12 cellular contexts compared by ENCODE assay signal in the genomic region with DNA sequence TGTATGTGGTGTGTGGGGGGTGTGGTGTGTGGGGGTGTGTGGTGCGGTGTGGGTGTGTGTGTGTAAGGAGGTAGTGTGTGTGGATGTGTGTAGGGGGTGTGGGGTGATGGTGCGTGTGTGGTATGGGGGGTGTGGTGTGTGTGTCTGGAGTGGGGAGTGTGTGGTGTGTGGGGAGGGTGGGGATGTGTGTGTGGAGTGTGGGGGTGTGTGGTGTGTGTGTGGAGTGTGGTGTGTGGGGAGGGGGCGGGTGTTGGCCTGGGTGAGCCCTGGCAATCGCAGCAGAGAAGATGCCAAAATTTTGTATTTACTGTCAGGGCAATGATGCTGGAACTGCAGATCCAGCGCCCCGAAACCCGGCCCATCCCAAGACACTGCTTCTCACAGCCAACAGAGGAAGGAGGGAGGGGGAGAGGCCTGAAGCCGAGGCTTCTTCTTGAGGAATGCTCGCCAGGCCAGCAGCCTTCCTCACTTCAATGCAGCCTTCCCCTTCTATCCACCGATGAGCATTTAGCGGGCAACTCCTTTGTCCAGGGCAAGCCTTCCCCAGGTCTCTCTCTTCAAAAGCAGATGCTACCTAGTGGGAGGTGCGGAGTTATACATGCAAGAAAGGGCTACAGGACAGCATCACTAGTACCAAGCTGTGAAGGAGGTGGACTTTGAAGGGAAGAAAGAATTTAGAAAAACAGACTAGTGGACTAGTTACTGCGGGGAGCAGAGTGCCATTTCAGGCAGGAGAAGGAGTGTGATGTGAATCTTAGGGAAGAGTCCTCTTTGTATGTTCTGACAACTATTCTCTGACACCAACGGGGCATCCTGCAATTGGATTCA. TPM values are rescaled to one million over a fixed set of nuclear protein-coding genes. Genes with fewer than 3 reads are reported as not detected.
DNase-seq lines count a peak whose midpoint lies in the region; ATAC-seq and TF ChIP-seq lines count a peak whose summit lies in the region.
"Had no signal": no experiment of that assay in that cellular context is flagged by ENCODE, and none has a peak within 500 bp of the region (broad histone marks: within the 10 kb centered on the region; RNA-seq: fewer than 3 reads in every experiment).

No MANE protein-coding gene starts in this region.

- H4K5ac ChIP-seq in IMR-90 (ENCODE audit: low read depth, low read length): no peak overlapping the region

- H4K8ac ChIP-seq in IMR-90 (ENCODE audit: low read depth in 2 of 2, low read length in 2 of 2): peak overlapping the region in 1 of 2 experiments; percentile 33; a peak in 1 of 4 replicates

- no peak overlapping the region for H3K4me2 ChIP-seq in DND-41 (ENCODE audit: insufficient read depth, low read length)
- H3K4me2 ChIP-seq in IMR-90 (ENCODE audit: low read depth, low read length): no peak overlapping the region

- no peak overlapping the region; the same call in 2 of the 3 replicates for H2BK15ac ChIP-seq in IMR-90 (ENCODE audit: low read depth, low read length)

- H3K4me3 ChIP-seq in DND-41 (ENCODE audit: low read depth in 1 of 2, low read length in 2 of 2) (no peak overlapping the region), IMR-90 (ENCODE audit: insufficient read depth, low read depth, low read length) (no peak overlapping the region), coronary artery (no peak overlapping the region)
- H3K4me3 ChIP-seq: gastrocnemius medialis had no signal

- H3K56ac ChIP-seq in IMR-90 (ENCODE audit: extremely low read depth, insufficient read depth, low read length): no peak overlapping the region

- 0 out of 2 replicates have a peak overlapping the region, but pooled peaks have one; percentile 7 for H2BK120ac ChIP-seq in IMR-90 (ENCODE audit: low read depth, low read length)

- intact Hi-C loops in IMR-90 (cut with micrococcal nuclease): no loop called here

- dilution Hi-C loops in IMR-90 (cut with HindIII; ENCODE audit: low sequenced_read_pairs, unreplicated experiment): no loop called here

- in situ Hi-C loops in IMR-90 (cut with MboI; ENCODE audit: low sequenced_read_pairs): no loop called here

- H4K91ac ChIP-seq in IMR-90 (ENCODE audit: insufficient read depth, low read depth, low read length): no peak overlapping the region

- H3K36me3 ChIP-seq in DND-41 (ENCODE audit: insufficient read depth, low read length): peaks cover 10% of the 10 kb centered on the region; the same call in 1 of the 2 replicates
- no peaks in the 10 kb centered on the region for H3K36me3 ChIP-seq in IMR-90 (ENCODE audit: control insufficient read depth, insufficient read depth, low read length)
- H3K36me3 ChIP-seq: gastrocnemius medialis had no signal

- no TSS peak for BruUV-seq in IMR-90 (replicated peaks; lab: Mats Ljungman, UMichigan)

- TF ChIP-seq CTCF in DND-41 (IDR thresholded peaks at IDR 0.05; ENCODE audit: borderline replicate concordance, extremely low read depth, low read length, poor library complexity, severe bottlenecking) (no peak), IMR-90 (conservative IDR thresholded peaks at IDR 0.05; ENCODE audit: low read depth, low read length) (no peak), coronary artery (IDR thresholded peaks at IDR 0.05) (no peak), nephron progenitor cell (IDR thresholded peaks at IDR 0.05) (no peak)

- no peak overlapping the region for H2AFZ ChIP-seq in DND-41 (ENCODE audit: low read depth, low read length)
- H2AFZ ChIP-seq in IMR-90 (replicated peaks; ENCODE audit: low read length, poor library complexity): peak overlapping the region; percentile 11

- no peak for ATAC-seq in DND-41 (ENCODE audit: insufficient read depth, low read depth)
- ATAC-seq in IMR-90 (ENCODE audit: low read depth): no peak
- ATAC-seq: gastrocnemius medialis had no signal

- no peaks in the 10 kb centered on the region for H3K36me3 Mint-ChIP-seq in nephron progenitor cell (ENCODE audit: low read depth)

- peaks cover 11% of the 10 kb centered on the region for H3K79me2 ChIP-seq in DND-41 (ENCODE audit: insufficient read depth, low read length)

- POLR2A ChIA-PET in IMR-90 (lab: Charles Lee; ENCODE audit: unreplicated experiment): no interaction called here

- H3K14ac ChIP-seq in IMR-90 (replicated peaks; ENCODE audit: low read depth, low read length): no peak overlapping the region

- peaks cover 98% of the 10 kb centered on the region for H3K4me1 ChIP-seq in DND-41 (ENCODE audit: insufficient read depth, low read length)
- peaks cover 36% of the 10 kb centered on the region for H3K4me1 ChIP-seq in IMR-90 (ENCODE audit: control insufficient read depth, insufficient read depth, low read length)

- H2AK5ac ChIP-seq in IMR-90 (ENCODE audit: low read depth, low read length): peak overlapping the region; percentile 96

- peak overlapping the region; percentile 100 for H3K27ac ChIP-seq in DND-41 (ENCODE audit: low read length)
- no peak overlapping the region for H3K27ac ChIP-seq in IMR-90 (ENCODE audit: insufficient read depth, low read length)
- H3K27ac ChIP-seq in coronary artery: no peak overlapping the region
- H3K27ac ChIP-seq: gastrocnemius medialis had no signal

- H3K4me3 Mint-ChIP-seq in nephron progenitor cell: no peak overlapping the region

- no peak overlapping the region for H3K9ac ChIP-seq in DND-41 (ENCODE audit: low read depth, low read length)
- H3K9ac ChIP-seq in IMR-90 (ENCODE audit: low read depth, low read length): no peak overlapping the region

- H2AK9ac ChIP-seq in IMR-90 (replicated peaks; ENCODE audit: low read depth, low read length, poor library complexity): peak overlapping the region; percentile 15

- H4K20me1 ChIP-seq in DND-41 (ENCODE audit: insufficient read depth, low read length): no peaks in the 10 kb centered on the region
- no peaks in the 10 kb centered on the region for H4K20me1 ChIP-seq in IMR-90 (ENCODE audit: insufficient read depth, low read length)

- H3K4me1 Mint-ChIP-seq in nephron progenitor cell: peaks cover 92% of the 10 kb centered on the region

- H3K9me1 ChIP-seq in IMR-90 (ENCODE audit: insufficient read depth, low read length): peaks cover 39% of the 10 kb centered on the region

- peaks cover 4% of the 10 kb centered on the region for H3K27me3 Mint-ChIP-seq in nephron progenitor cell (ENCODE audit: low read depth, poor library complexity)

- H2BK5ac ChIP-seq in IMR-90 (ENCODE audit: low read depth, low read length, poor library complexity, severe bottlenecking): peak overlapping the region; percentile 72

- H3K27ac Mint-ChIP-seq in nephron progenitor cell: peak overlapping the region; percentile 12

- no peak overlapping the region for H2BK20ac ChIP-seq in IMR-90 (ENCODE audit: low read depth, low read length)

- no peak for DNase-seq in DND-41
- DNase-seq in IMR-90: peak; percentile 32
- peak; percentile 68 for DNase-seq in coronary artery (ENCODE audit: low spot score)
- DNase-seq in nephron progenitor cell: peak; percentile 51
- no peak for DNase-seq in T-helper 9 cell
- no peak for DNase-seq in NCI-H446 treated with DMSO at 0.1 percent for 48 hours (lab: John Stamatoyannopoulos, UW)
- DNase-seq in MV-4-11 (lab: John Stamatoyannopoulos, UW): no peak
- DNase-seq in activated CD8-positive, alpha-beta memory T cell treated with anti-CD3 and anti-CD28 coated beads, Interleukin-2, amount 50 U/mL, for 48 hours: no peak
- DNase-seq: gastrocnemius medialis; mammary epithelial cell; NCI-H1930; stimulated activated naive CD4-positive, alpha-beta T cell treated with Interleukin-2 at 50 U/mL for 16 hours had no signal

- H3K18ac ChIP-seq in IMR-90 (ENCODE audit: low read depth, low read length): no peak overlapping the region

- H3K9me3 ChIP-seq in DND-41 (ENCODE audit: insufficient read depth, low read length, severe bottlenecking): no peaks in the 10 kb centered on the region
- no peaks in the 10 kb centered on the region for H3K9me3 ChIP-seq in IMR-90 (ENCODE audit: control insufficient read depth, insufficient read depth, low read length)
- H3K9me3 ChIP-seq: gastrocnemius medialis had no signal

- H3K79me1 ChIP-seq in IMR-90 (ENCODE audit: low read depth in 1 of 2, low read length in 2 of 2): peaks cover 0 to 22% of the 10 kb centered on the region in 2 experiments; a peak in 2 of 4 replicates

- H3K4ac ChIP-seq in IMR-90 (ENCODE audit: low read depth, low read length): peak overlapping the region; percentile 26

- CTCF ChIA-PET in IMR-90 (lab: Yijun Ruan, JAX): interaction anchor here (1.1 kb wide), 1 partner anchor 45 kb away, joined by 3 read pairs; no protein-coding TSS in a partner anchor

- WGBS in IMR-90 (ENCODE audit: extremely low coverage in 2 of 2, insufficient read length in 1 of 2), 2 experiments: 100% methylated on average over 1 of the region's 14 CpGs; no CpG with 5 or more reads in 1 of the 2 experiments

- H3K9me3 Mint-ChIP-seq in nephron progenitor cell: no peaks in the 10 kb centered on the region

- TF ChIP-seq POLR2A in IMR-90 (IDR thresholded peaks at IDR 0.05; ENCODE audit: low read depth, low read length): no peak

- no peaks in the 10 kb centered on the region for H3K27me3 ChIP-seq in DND-41 (ENCODE audit: insufficient read depth, low read length, poor library complexity)
- H3K27me3 ChIP-seq in IMR-90 (ENCODE audit: control insufficient read depth, insufficient read depth, low read length): no peaks in the 10 kb centered on the region
- H3K27me3 ChIP-seq: gastrocnemius medialis had no signal

- no peak overlapping the region for H3K23ac ChIP-seq in IMR-90 (ENCODE audit: low read depth, low read length)

- no peak for TF ChIP-seq RAD21 in IMR-90 (IDR thresholded peaks at IDR 0.05; ENCODE audit: low read length)

TF ChIP-seq in IMR-90, 13 proteins besides CTCF, POLR2A, EP300 and RAD21 (continues in another document):
- TF ChIP-seq RFX5 (IDR thresholded peaks at IDR 0.05; ENCODE audit: low read depth, low read length) (no peak), SMC3 (IDR thresholded peaks at IDR 0.05; ENCODE audit: low read depth, low read length) (no peak), MAFK (IDR thresholded peaks at IDR 0.05; ENCODE audit: low read depth, low read length) (no peak)
- TF ChIP-seq, protein P1, sequence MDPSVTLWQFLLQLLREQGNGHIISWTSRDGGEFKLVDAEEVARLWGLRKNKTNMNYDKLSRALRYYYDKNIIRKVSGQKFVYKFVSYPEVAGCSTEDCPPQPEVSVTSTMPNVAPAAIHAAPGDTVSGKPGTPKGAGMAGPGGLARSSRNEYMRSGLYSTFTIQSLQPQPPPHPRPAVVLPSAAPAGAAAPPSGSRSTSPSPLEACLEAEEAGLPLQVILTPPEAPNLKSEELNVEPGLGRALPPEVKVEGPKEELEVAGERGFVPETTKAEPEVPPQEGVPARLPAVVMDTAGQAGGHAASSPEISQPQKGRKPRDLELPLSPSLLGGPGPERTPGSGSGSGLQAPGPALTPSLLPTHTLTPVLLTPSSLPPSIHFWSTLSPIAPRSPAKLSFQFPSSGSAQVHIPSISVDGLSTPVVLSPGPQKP (IDR thresholded peaks at IDR 0.05; ENCODE audit: borderline replicate concordance, low read depth, low read length): no peak

RNA-seq across cellular contexts. Expression of a gene that starts 12.0 kb away (rescaled TPM):
- total RNA-seq in IMR-90 (2012; rRNA removed): 106 and 205 TPM in 2 replicates
- 295 and 296 TPM in 2 replicates for polyA plus RNA-seq in IMR-90 (2012; rRNA removed)
- polyA plus RNA-seq in IMR-90 (2012; cell fraction: cytosol; rRNA removed): 198 and 487 TPM in 2 replicates
- 41.4 and 203 TPM in 2 replicates for polyA plus RNA-seq in IMR-90 (2012; cell fraction: nucleus; rRNA removed; ENCODE audit: low replicate concordance)

RNA-seq across cellular contexts. Expression of a gene that starts 57.7 kb away (rescaled TPM):
- 1.7 and 2.9 TPM in 2 replicates for total RNA-seq in IMR-90 (2012; rRNA removed)
- 2.4 and 2.8 TPM in 2 replicates for polyA plus RNA-seq in IMR-90 (2012; rRNA removed)
- 0.80 and 1.8 TPM in 2 replicates for polyA plus RNA-seq in IMR-90 (2012; cell fraction: cytosol; rRNA removed)
- polyA plus RNA-seq in IMR-90 (2012; cell fraction: nucleus; rRNA removed; ENCODE audit: low replicate concordance): 6.6 and 11.7 TPM in 2 replicates

Comparison
In these comparisons a context has a peak if more than half of its experiments do, and no peak if none do; other contexts are left out.
1. DNase-seq: peak in IMR-90 (single experiment), coronary artery (single experiment) and nephron progenitor cell (single experiment); none in DND-41 (single experiment), T-helper 9 cell (single experiment), NCI-H446 treated with DMSO at 0.1 percent for 48 hours (single experiment), MV-4-11 (single experiment) and activated CD8-positive, alpha-beta memory T cell treated with anti-CD3 and anti-CD28 coated beads, Interleukin-2, amount 50 U/mL, for 48 hours (single experiment).